In genomic region chr5:14122089-14122488, GRCh38 we compare ENCODE assay signal across 20 cellular contexts. TPM values are rescaled to one million over a fixed set of nuclear protein-coding genes. Genes with fewer than 3 reads are reported as not detected.
DNase-seq lines count a peak whose midpoint lies in the region; ATAC-seq and TF ChIP-seq lines count a peak whose summit lies in the region.
"Had no signal": no experiment of that assay in that cellular context is flagged by ENCODE, and none has a peak within 500 bp of the region (broad histone marks: within the 10 kb centered on the region; RNA-seq: fewer than 3 reads in every experiment).

No MANE protein-coding gene starts in this region.

- no peaks in the 10 kb centered on the region for H3K27me3 ChIP-seq in Panc1 (ENCODE audit: control insufficient read depth, insufficient read depth, low read length)
- no peaks in the 10 kb centered on the region for H3K27me3 ChIP-seq in trophoblast cell (ENCODE audit: insufficient read depth, low read length)

- intact Hi-C loops in Panc1 (cut with micrococcal nuclease; ENCODE audit: unreplicated experiment): no loop called here

- H3K27ac ChIP-seq in Panc1 (ENCODE audit: low read length) (peak overlapping the region; percentile 25), trophoblast cell (ENCODE audit: low read depth, low read length) (no peak overlapping the region)
- H3K27ac ChIP-seq: A549, GM23248 had no signal

- CTCF ChIA-PET in Panc1 (lab: Charles Lee): no interaction called here

- DNase-seq in Panc1 (ENCODE audit: low read depth, low spot score): no peak
- peak; percentile 62 for DNase-seq in myocyte (ENCODE audit: low read depth)
- no peak for DNase-seq in trophoblast cell
- DNase-seq in ACHN: no peak
- DNase-seq in DMS114 treated with DMSO at 0.1 percent for 48 hours (lab: John Stamatoyannopoulos, UW; ENCODE audit: unreplicated experiment): no peak
- DNase-seq in activated CD4-positive, CD25-positive, alpha-beta regulatory T cell treated with anti-CD3 and anti-CD28 coated beads, Interleukin-2, amount 50 U/mL, for 72 hours: no peak
- DNase-seq: 8988T; C1 segment of cervical spinal cord; Calu3; CD4-positive, alpha-beta memory T cell; COR-L47; DMS153; DND-41; GDM1; GM23248; H7; HCEC 1CT had no signal

- ATAC-seq in Panc1: no peak
- no peak for ATAC-seq in GM21381 (IDR thresholded peaks at IDR 0.05; ENCODE audit: unreplicated experiment)
- ATAC-seq: A549, GM12878 had no signal

- H4K8ac ChIP-seq in trophoblast cell (ENCODE audit: low read depth, low read length): no peak overlapping the region

- no peak overlapping the region for H3K4me3 ChIP-seq in Panc1 (ENCODE audit: low read depth in 2 of 2, low read length in 2 of 2)
- H3K4me3 ChIP-seq in trophoblast cell (ENCODE audit: low read depth, low read length): no peak overlapping the region
- H3K4me3 ChIP-seq: A549, GM12878, GM23248 had no signal

- no peak for TF ChIP-seq CTCF in Panc1 (IDR thresholded peaks at IDR 0.05)

- peaks cover 14% of the 10 kb centered on the region for H3K79me1 ChIP-seq in trophoblast cell (ENCODE audit: low read length)

- H3K9me3 ChIP-seq in Panc1 (ENCODE audit: control insufficient read depth, insufficient read depth, low read depth, low read length) (no peaks in the 10 kb centered on the region), trophoblast cell (ENCODE audit: insufficient read depth, low read depth, low read length) (peaks cover 2% of the 10 kb centered on the region)
- H3K9me3 ChIP-seq: A549 had no signal

- H2AFZ ChIP-seq in trophoblast cell (ENCODE audit: insufficient read depth, low read length, poor library complexity): no peak overlapping the region
- H2AFZ ChIP-seq: GM23248 had no signal

- H3K14ac ChIP-seq in trophoblast cell (ENCODE audit: low read length): no peak overlapping the region

- no peak overlapping the region for H3K23ac ChIP-seq in trophoblast cell (ENCODE audit: low read length)

- WGBS in trophoblast cell (ENCODE audit: extremely low coverage, insufficient coverage, insufficient read length): no CpG with 5 or more reads among the region's 4 CpGs

- H3K18ac ChIP-seq in trophoblast cell (ENCODE audit: low read length): no peak overlapping the region

- H2BK120ac ChIP-seq in trophoblast cell (ENCODE audit: insufficient read depth, low read length, poor library complexity): peak overlapping the region; percentile 16

- H3K79me2 ChIP-seq in trophoblast cell (ENCODE audit: control insufficient read depth, insufficient read depth, low read length, poor library complexity): no peaks in the 10 kb centered on the region

- H3K9ac ChIP-seq in trophoblast cell (ENCODE audit: low read length): no peak overlapping the region
- H3K9ac ChIP-seq: GM23248 had no signal

- POLR2A ChIA-PET in Panc1 (lab: Charles Lee): no interaction called here

- H2BK12ac ChIP-seq in trophoblast cell (ENCODE audit: low read length): peak overlapping the region; percentile 24

- H3K4me1 ChIP-seq in Panc1 (ENCODE audit: control insufficient read depth, insufficient read depth, low read length): 0 out of 2 replicates have a peak, but pooled peaks cover 8% of the 10 kb centered on the region
- peaks cover 10 to 16% of the 10 kb centered on the region in 2 experiments for H3K4me1 ChIP-seq in trophoblast cell (ENCODE audit: control insufficient read depth in 1 of 2, insufficient read depth in 2 of 2, low read length in 2 of 2)
- H3K4me1 ChIP-seq: A549 had no signal

- no peak overlapping the region for H4K12ac ChIP-seq in trophoblast cell (ENCODE audit: low read depth, low read length)

- H2BK5ac ChIP-seq in trophoblast cell (ENCODE audit: low read depth, low read length, poor library complexity): no peak overlapping the region

- H3K4me2 ChIP-seq in trophoblast cell (ENCODE audit: low read length): no peak overlapping the region
- H3K4me2 ChIP-seq: A549 had no signal

- in situ Hi-C loops in Panc1 (cut with HindIII; ENCODE audit: low pct_unique_long_range_greater_than_20kb, low sequenced_read_pairs) (loop anchor here (25.0 kb wide), 1 partner anchor 135 kb away; no protein-coding TSS in a partner anchor), ACHN (cut with HindIII; ENCODE audit: low pct_ligation_motif_present, low pct_unique_long_range_greater_than_20kb, low sequenced_read_pairs) (no loop called here)

- BruUV-seq in Panc1 (replicated peaks; lab: Mats Ljungman, UMichigan): no TSS peak

- no peak overlapping the region for H4K91ac ChIP-seq in trophoblast cell (ENCODE audit: low read depth, low read length)

- H2AK5ac ChIP-seq in trophoblast cell (ENCODE audit: low read length): no peak overlapping the region

- H3K4ac ChIP-seq in trophoblast cell (ENCODE audit: low read depth, low read length): no peak overlapping the region

- H3K36me3 ChIP-seq in Panc1 (ENCODE audit: control insufficient read depth, insufficient read depth, low read length) (no peaks in the 10 kb centered on the region), trophoblast cell (ENCODE audit: control insufficient read depth in 1 of 2, insufficient read depth in 2 of 2, low read length in 2 of 2) (no peaks in the 10 kb centered on the region)

RNA-seq across cellular contexts. Expression of gene TRIO, which starts 21.1 kb away (rescaled TPM):
- total RNA-seq in Panc1 (2021; ENCODE audit: unreplicated experiment) (349 TPM), myocyte (122 and 126 TPM in 2 replicates)
- polyA plus RNA-seq in Panc1 (2012; ENCODE audit: insufficient read length): 213 TPM
- polyA plus RNA-seq in myocyte (2012): 126 TPM
- 47.9 and 49.7 TPM in 2 replicates for polyA plus RNA-seq in trophoblast cell (2013)
